ENCODE assay signal across 14 cellular contexts in genomic region chr7:44289341-44290249, GRCh38. TPM values are rescaled to one million over a fixed set of nuclear protein-coding genes. Genes with fewer than 3 reads are reported as not detected.
DNase-seq lines count a peak whose midpoint lies in the region; ATAC-seq and TF ChIP-seq lines count a peak whose summit lies in the region.
"Had no signal": no experiment of that assay in that cellular context is flagged by ENCODE, and none has a peak within 500 bp of the region (broad histone marks: within the 10 kb centered on the region; RNA-seq: fewer than 3 reads in every experiment).

No MANE protein-coding gene starts in this region.

- H4K91ac ChIP-seq in neuronal stem cell (ENCODE audit: low read depth, low read length, poor library complexity), result peak overlapping the region; percentile 48

- peaks cover 14% of the 10 kb centered on the region for H3K27me3 Mint-ChIP-seq in activated naive CD8-positive, alpha-beta T cell treated with anti-CD3 and anti-CD28 coated beads, Interleukin-2, amount 10 ng/mL, durations not matched to agents 7 days and 5 days
- peaks cover 16% of the 10 kb centered on the region for H3K27me3 Mint-ChIP-seq in activated naive CD8-positive, alpha-beta T cell treated with anti-CD3 and anti-CD28 coated beads, Interleukin-2, amount 50 U/mL, for 24 hours
- peaks cover 25% of the 10 kb centered on the region for H3K27me3 Mint-ChIP-seq in endodermal cell (ENCODE audit: insufficient read depth)

- H3K14ac ChIP-seq in neuronal stem cell (ENCODE audit: low read length), result peak overlapping the region; percentile 12

- no peak overlapping the region for H4K8ac ChIP-seq in neuronal stem cell (ENCODE audit: low read depth, low read length)

- intact Hi-C loops in aorta (cut with DNase I), result no loop called here

- no peaks in the 10 kb centered on the region for H3K36me3 Mint-ChIP-seq in activated naive CD8-positive, alpha-beta T cell treated with anti-CD3 and anti-CD28 coated beads, Interleukin-2, amount 10 ng/mL, durations not matched to agents 7 days and 5 days
- H3K36me3 Mint-ChIP-seq in activated naive CD8-positive, alpha-beta T cell treated with anti-CD3 and anti-CD28 coated beads, Interleukin-2, amount 50 U/mL, for 24 hours (ENCODE audit: low read depth), result no peaks in the 10 kb centered on the region
- no peaks in the 10 kb centered on the region for H3K36me3 Mint-ChIP-seq in endodermal cell (ENCODE audit: low read depth)

- H3K4me3 ChIP-seq in endodermal cell (ENCODE audit: low read length) (no peak overlapping the region), neuronal stem cell (ENCODE audit: low read length in 2 of 2) (no peak overlapping the region), aorta (ENCODE audit: low read length in 2 of 2) (no peak overlapping the region)
- H3K4me3 ChIP-seq: left lung had no signal

- no peak overlapping the region for H3K4me3 Mint-ChIP-seq in activated naive CD8-positive, alpha-beta T cell treated with anti-CD3 and anti-CD28 coated beads, Interleukin-2, amount 10 ng/mL, durations not matched to agents 7 days and 5 days
- no peak overlapping the region for H3K4me3 Mint-ChIP-seq in activated naive CD8-positive, alpha-beta T cell treated with anti-CD3 and anti-CD28 coated beads, Interleukin-2, amount 50 U/mL, for 24 hours
- no peak overlapping the region for H3K4me3 Mint-ChIP-seq in endodermal cell

- H2AK5ac ChIP-seq in neuronal stem cell (ENCODE audit: low read depth, low read length), result peak overlapping the region; percentile 17

- 91 to 93% methylated on average over 14 to 24 of the region's 24 CpGs for WGBS in endodermal cell (ENCODE audit: insufficient coverage in 1 of 2, insufficient read length in 1 of 2), 2 experiments
- WGBS in neuronal stem cell (ENCODE audit: extremely low coverage in 2 of 2, insufficient read length in 2 of 2, insufficient replicate concordance in 1 of 2), 2 donors, result no CpG with 5 or more reads among the region's 24 CpGs
- WGBS in aorta, 2 donors, result 92 to 97% methylated on average over 24 of the region's 24 CpGs

- no peak overlapping the region for H2BK120ac ChIP-seq in neuronal stem cell (ENCODE audit: low read depth, low read length)

- peak overlapping the region; percentile 77 for H3K18ac ChIP-seq in neuronal stem cell (ENCODE audit: low read length)

- peak overlapping the region; percentile 44 for H3K23ac ChIP-seq in neuronal stem cell (ENCODE audit: low read depth, low read length, poor library complexity)

- no peak for TF ChIP-seq CTCF in endodermal cell (conservative IDR thresholded peaks at IDR 0.05)

- H3K9me3 Mint-ChIP-seq in activated naive CD8-positive, alpha-beta T cell treated with anti-CD3 and anti-CD28 coated beads, Interleukin-2, amount 10 ng/mL, durations not matched to agents 7 days and 5 days, result no peaks in the 10 kb centered on the region
- H3K9me3 Mint-ChIP-seq in activated naive CD8-positive, alpha-beta T cell treated with anti-CD3 and anti-CD28 coated beads, Interleukin-2, amount 50 U/mL, for 24 hours, result no peaks in the 10 kb centered on the region
- H3K9me3 Mint-ChIP-seq in endodermal cell, result no peaks in the 10 kb centered on the region

- H3K27ac ChIP-seq in endodermal cell (ENCODE audit: low read depth, low read length) (no peak overlapping the region), neuronal stem cell (replicated peaks; ENCODE audit: low read length) (no peak overlapping the region), aorta (ENCODE audit: low read depth in 1 of 2, low read length in 2 of 2) (no peak overlapping the region)
- H3K27ac ChIP-seq: left lung, neutrophil had no signal

- peak; percentile 21 for DNase-seq in activated naive CD8-positive, alpha-beta T cell treated with anti-CD3 and anti-CD28 coated beads, Interleukin-2, amount 10 ng/mL, durations not matched to agents 7 days and 5 days
- no peak for DNase-seq in activated naive CD8-positive, alpha-beta T cell treated with anti-CD3 and anti-CD28 coated beads, Interleukin-2, amount 50 U/mL, for 24 hours
- DNase-seq in endodermal cell (peak; percentile 32), neuronal stem cell (ENCODE audit: low spot score) (no peak), aorta (peak; percentile 42 to 56), NCI-H2227 treated with DMSO at 0.1 percent for 48 hours (lab: John Stamatoyannopoulos, UW) (no peak)
- DNase-seq: activated CD4-positive, alpha-beta T cell treated with anti-CD3 and anti-CD28 coated beads, Interleukin-2, amount 50 U/mL, for 1 hour; amniotic stem cell; DND-41; effector memory CD4-positive, alpha-beta T cell had no signal

- H3K4me1 Mint-ChIP-seq in activated naive CD8-positive, alpha-beta T cell treated with anti-CD3 and anti-CD28 coated beads, Interleukin-2, amount 10 ng/mL, durations not matched to agents 7 days and 5 days, result no peaks in the 10 kb centered on the region
- H3K4me1 Mint-ChIP-seq in activated naive CD8-positive, alpha-beta T cell treated with anti-CD3 and anti-CD28 coated beads, Interleukin-2, amount 50 U/mL, for 24 hours, result no peaks in the 10 kb centered on the region
- H3K4me1 Mint-ChIP-seq in endodermal cell, result peaks cover 4% of the 10 kb centered on the region

- peak overlapping the region; percentile 20 for H2AFZ ChIP-seq in neuronal stem cell (ENCODE audit: low read length)

- H3K4me2 ChIP-seq in neuronal stem cell (ENCODE audit: insufficient read depth, low read length, poor library complexity, severe bottlenecking), result no peak overlapping the region

- no peak overlapping the region for H3K4ac ChIP-seq in neuronal stem cell (ENCODE audit: low read length)

- no peak overlapping the region for H2BK5ac ChIP-seq in neuronal stem cell (ENCODE audit: low read length)

- H3K79me1 ChIP-seq in neuronal stem cell (ENCODE audit: low read depth, low read length), result peaks cover 1% of the 10 kb centered on the region

- H3K36me3 ChIP-seq in endodermal cell (ENCODE audit: control insufficient read depth, insufficient read depth, low read length), result no peaks in the 10 kb centered on the region
- no peaks in the 10 kb centered on the region for H3K36me3 ChIP-seq in neuronal stem cell (replicated peaks in 1 of 2; ENCODE audit: control insufficient read depth in 2 of 2, insufficient read depth in 2 of 2, low read length in 2 of 2)
- H3K36me3 ChIP-seq in aorta (ENCODE audit: control insufficient read depth in 1 of 2, insufficient read depth in 2 of 2, low read length in 1 of 2), result no peaks in the 10 kb centered on the region
- H3K36me3 ChIP-seq: left lung, neutrophil had no signal

- H3K27ac Mint-ChIP-seq in activated naive CD8-positive, alpha-beta T cell treated with anti-CD3 and anti-CD28 coated beads, Interleukin-2, amount 10 ng/mL, durations not matched to agents 7 days and 5 days, result no peak overlapping the region
- H3K27ac Mint-ChIP-seq in activated naive CD8-positive, alpha-beta T cell treated with anti-CD3 and anti-CD28 coated beads, Interleukin-2, amount 50 U/mL, for 24 hours, result no peak overlapping the region
- H3K27ac Mint-ChIP-seq in endodermal cell, result peak overlapping the region; percentile 77

- peak overlapping the region; percentile 15 for H2BK15ac ChIP-seq in neuronal stem cell (ENCODE audit: low read length)

- no peak for ATAC-seq in activated naive CD8-positive, alpha-beta T cell treated with anti-CD3 and anti-CD28 coated beads, Interleukin-2, amount 10 ng/mL, durations not matched to agents 7 days and 5 days (ENCODE audit: low read depth)
- no peak for ATAC-seq in activated naive CD8-positive, alpha-beta T cell treated with anti-CD3 and anti-CD28 coated beads, Interleukin-2, amount 50 U/mL, for 24 hours
- ATAC-seq in aorta (ENCODE audit: low FRiP score), result no peak
- ATAC-seq in HG02870 (IDR thresholded peaks at IDR 0.05; ENCODE audit: unreplicated experiment), result no peak
- ATAC-seq in HG03432 (IDR thresholded peaks at IDR 0.05; ENCODE audit: unreplicated experiment), result no peak

- peaks cover 26% of the 10 kb centered on the region for H3K27me3 ChIP-seq in endodermal cell (ENCODE audit: control insufficient read depth, insufficient read depth, low read length, poor library complexity, severe bottlenecking)
- H3K27me3 ChIP-seq in neuronal stem cell (ENCODE audit: control insufficient read depth in 3 of 3, insufficient read depth in 3 of 3, low read depth in 1 of 3, low read length in 3 of 3), result peaks cover 0 to 52% (median 4%) of the 10 kb centered on the region in 3 experiments
- H3K27me3 ChIP-seq in aorta (ENCODE audit: control insufficient read depth in 1 of 2, insufficient read depth in 2 of 2, low read length in 1 of 2), result no peaks in the 10 kb centered on the region

- no peaks in the 10 kb centered on the region for H3K4me1 ChIP-seq in endodermal cell (ENCODE audit: control insufficient read depth, insufficient read depth, low read length)
- H3K4me1 ChIP-seq in neuronal stem cell (ENCODE audit: control insufficient read depth in 2 of 2, insufficient read depth in 1 of 2, low read depth in 1 of 2, low read length in 2 of 2), result peaks cover 0 to 9% of the 10 kb centered on the region in 2 donors
- H3K4me1 ChIP-seq in aorta (ENCODE audit: control insufficient read depth in 1 of 2, insufficient read depth in 2 of 2, low read length in 2 of 2), result no peaks in the 10 kb centered on the region

- H3K9ac ChIP-seq in endodermal cell (ENCODE audit: extremely low read depth, low read length, poor library complexity, severe bottlenecking), result no peak overlapping the region
- H3K9ac ChIP-seq in neuronal stem cell (ENCODE audit: low read depth, low read length, poor library complexity), result no peak overlapping the region

- H2BK12ac ChIP-seq in neuronal stem cell (ENCODE audit: low read length), result no peak overlapping the region

- no peaks in the 10 kb centered on the region for H3K9me3 ChIP-seq in endodermal cell (ENCODE audit: control insufficient read depth, low read length)
- no peaks in the 10 kb centered on the region for H3K9me3 ChIP-seq in neuronal stem cell (replicated peaks in 1 of 2; ENCODE audit: control insufficient read depth in 2 of 2, insufficient read depth in 1 of 2, low read depth in 1 of 2, low read length in 2 of 2)
- H3K9me3 ChIP-seq in aorta (ENCODE audit: control insufficient read depth, low read length), result no peaks in the 10 kb centered on the region
- H3K9me3 ChIP-seq: left lung, neutrophil had no signal

- POLR2A ChIA-PET in activated naive CD8-positive, alpha-beta T cell treated with anti-CD3 and anti-CD28 coated beads, Interleukin-2, amount 10 ng/mL, durations not matched to agents 7 days and 5 days (lab: Charles Lee), result no interaction called here

RNA-seq across cellular contexts. Expression of gene CAMK2B, which starts 35.8 kb away (rescaled TPM):
- under 1 TPM in 1 of 2 experiments, not detected in 1; 0.11 TPM for total RNA-seq in activated naive CD8-positive, alpha-beta T cell treated with anti-CD3 and anti-CD28 coated beads, Interleukin-2, amount 10 ng/mL, durations not matched to agents 7 days and 5 days
- total RNA-seq in endodermal cell (under 1 TPM in 1 of 2 donors, not detected in 1; 0.26 TPM), aorta (1 to 10 TPM; 2.4 to 4.4 TPM)
- 0.32 TPM for polyA plus RNA-seq in endodermal cell (2013, experiment 1 of 2)
- polyA plus RNA-seq in endodermal cell (2013, experiment 2 of 2), result 1.6 TPM
- 0.79 TPM for polyA plus RNA-seq in neuronal stem cell (2013, experiment 1 of 2)
- polyA plus RNA-seq in neuronal stem cell (2013, experiment 2 of 2), result 0.65 TPM
- polyA plus RNA-seq in aorta, result 10 to 100 TPM in 1 of 2 donors, not detected in 1; 12.8 TPM

Comparison
In these comparisons a context has a peak if more than half of its experiments do, and no peak if none do; other contexts are left out.
1. DNase-seq: peak in activated naive CD8-positive, alpha-beta T cell treated with anti-CD3 and anti-CD28 coated beads, Interleukin-2, amount 10 ng/mL, durations not matched to agents 7 days and 5 days (single experiment), endodermal cell (single experiment) and aorta (2 of 2); none in activated naive CD8-positive, alpha-beta T cell treated with anti-CD3 and anti-CD28 coated beads, Interleukin-2, amount 50 U/mL, for 24 hours (single experiment), neuronal stem cell (single experiment) and NCI-H2227 treated with DMSO at 0.1 percent for 48 hours (single experiment).